In genomic region chr10:3835770-3836169, GRCh38 we compare ENCODE assay signal across 9 cellular contexts.
DNase-seq lines count a peak whose midpoint lies in the region; ATAC-seq and FAIRE-seq lines count a peak whose summit lies in the region.
"Had no signal": no experiment of that assay in that cellular context is flagged by ENCODE, and none has a peak within 500 bp of the region (broad histone marks: within the 10 kb centered on the region; RNA-seq: fewer than 3 reads in every experiment).

No MANE protein-coding gene starts in this region.

- ATAC-seq in GM19023 (IDR thresholded peaks at IDR 0.05; ENCODE audit: unreplicated experiment) (peak; percentile 32), HG03095 (IDR thresholded peaks at IDR 0.05; ENCODE audit: unreplicated experiment) (peak; percentile 38), HG02678 (IDR thresholded peaks at IDR 0.05; ENCODE audit: unreplicated experiment) (no peak)
- peak; percentile 47 for ATAC-seq in effector memory CD8-positive, alpha-beta T cell (replicated peaks)

- H3K27me3 Mint-ChIP-seq in effector memory CD8-positive, alpha-beta T cell: no peaks in the 10 kb centered on the region

- no peaks in the 10 kb centered on the region for H3K36me3 Mint-ChIP-seq in effector memory CD8-positive, alpha-beta T cell (ENCODE audit: insufficient read depth)

- peaks cover 12 to 14% of the 10 kb centered on the region in 2 donors for H3K4me1 Mint-ChIP-seq in effector memory CD8-positive, alpha-beta T cell (ENCODE audit: low read depth in 2 of 2)

- H3K27ac Mint-ChIP-seq in effector memory CD8-positive, alpha-beta T cell: peak overlapping the region; percentile 73 to 91

- peak overlapping the region; percentile 59 to 71 for H3K4me3 Mint-ChIP-seq in effector memory CD8-positive, alpha-beta T cell

- no peak for FAIRE-seq in RCC 7860 (lab: Jason Lieb, UNC)

- no peaks in the 10 kb centered on the region for H3K9me3 Mint-ChIP-seq in effector memory CD8-positive, alpha-beta T cell

- no peak for DNase-seq in effector memory CD8-positive, alpha-beta T cell
- DNase-seq in retina: peak; percentile 14
- DNase-seq in RCC 7860 (ENCODE audit: low spot score): no peak
- DNase-seq in NCI-H1436 (lab: John Stamatoyannopoulos, UW): no peak
- DNase-seq: foreskin fibroblast, SIG-M5 had no signal
